In the genomic region with DNA sequence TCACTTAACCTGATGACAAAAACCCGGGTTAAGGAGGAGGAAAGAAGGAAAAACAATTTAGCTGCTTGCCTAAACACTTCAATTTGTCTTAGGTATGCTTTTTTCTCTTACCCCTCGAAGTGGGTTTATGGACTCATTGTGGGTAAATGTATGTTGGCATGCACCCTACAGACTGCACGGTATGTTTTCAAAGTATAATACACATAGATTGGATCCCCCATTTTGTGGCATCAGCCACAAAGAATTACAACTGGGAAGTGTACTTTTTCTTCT, we compare ENCODE assay signal across 8 cellular contexts. TPM values are rescaled to one million over a fixed set of nuclear protein-coding genes. Genes with fewer than 3 reads are reported as not detected.
DNase-seq lines count a peak whose midpoint lies in the region; ATAC-seq and TF ChIP-seq lines count a peak whose summit lies in the region.

No MANE protein-coding gene starts in this region.

- no peak for TF ChIP-seq POLR2A in sigmoid colon (IDR thresholded peaks at IDR 0.05)

- peaks cover 43% of the 10 kb centered on the region for H3K4me1 ChIP-seq in Caco-2
- peaks cover 0 to 60% (median 37%) of the 10 kb centered on the region in 4 donors for H3K4me1 ChIP-seq in sigmoid colon

- peak overlapping the region; percentile 98 for H3K27ac Mint-ChIP-seq in Caco-2 (ENCODE audit: unreplicated experiment)
- H3K27ac Mint-ChIP-seq in activated T-helper 17 cell treated with anti-CD3 and anti-CD28 coated beads, Interleukin-2, amount 50 U/mL, for 72 hours = no peak overlapping the region
- H3K27ac Mint-ChIP-seq in stimulated activated naive CD8-positive, alpha-beta T cell treated with anti-CD3 and anti-CD28 coated beads, Interleukin-15, amount 100 ng/mL, for 72 hours = no peak overlapping the region

- in situ Hi-C loops in GM13977 (cut with MboI; ENCODE audit: low pct_unique_long_range_greater_than_20kb, low sequenced_read_pairs, unreplicated experiment) = no loop called here

- TF ChIP-seq CTCF in Caco-2 (IDR thresholded peaks at IDR 0.05; ENCODE audit: insufficient read depth in 1 of 2, low read depth in 1 of 2, low read length in 1 of 2, severe bottlenecking in 1 of 2, unreplicated experiment in 1 of 2) = no peak
- TF ChIP-seq CTCF in sigmoid colon (IDR thresholded peaks at IDR 0.05) = no peak
- no peak for TF ChIP-seq CTCF in GM13977 (IDR thresholded peaks at IDR 0.05; ENCODE audit: extremely low read depth, insufficient read depth, missing control alignments)

- ATAC-seq in activated T-helper 17 cell treated with anti-CD3 and anti-CD28 coated beads, Interleukin-2, amount 50 U/mL, for 72 hours (replicated peaks) = no peak
- ATAC-seq in stimulated activated naive CD8-positive, alpha-beta T cell treated with anti-CD3 and anti-CD28 coated beads, Interleukin-15, amount 100 ng/mL, for 72 hours = no peak

- intact Hi-C loops in Caco-2 (cut with micrococcal nuclease; ENCODE audit: unreplicated experiment) = loop anchor here (5.0 kb wide), 1 partner anchor 1335 kb away; no protein-coding TSS in a partner anchor
- intact Hi-C loops in sigmoid colon (cut with DNase I) = loop anchor here (2.0 to 5.0 kb wide), 4 partner anchors 45 to 168 kb away; partner anchors contain the start of gene CFAP300

- H3K36me3 ChIP-seq in Caco-2 (ENCODE audit: control insufficient read depth, insufficient read depth, low read length) (0 out of 2 replicates have a peak, but pooled peaks cover 2% of the 10 kb centered on the region), sigmoid colon (peaks cover 0 to 11% (median 0%) of the 10 kb centered on the region in 4 donors)

- POLR2A ChIA-PET in Caco-2 (lab: Charles Lee) = no interaction called here

- peak overlapping the region; percentile 91 for H3K4me3 Mint-ChIP-seq in Caco-2 (ENCODE audit: unreplicated experiment)
- peak overlapping the region; percentile 84 for H3K4me3 Mint-ChIP-seq in activated T-helper 17 cell treated with anti-CD3 and anti-CD28 coated beads, Interleukin-2, amount 50 U/mL, for 72 hours
- H3K4me3 Mint-ChIP-seq in stimulated activated naive CD8-positive, alpha-beta T cell treated with anti-CD3 and anti-CD28 coated beads, Interleukin-15, amount 100 ng/mL, for 72 hours = no peak overlapping the region

- 2 to 3% methylated on average over 3 of the region's 3 CpGs for WGBS in sigmoid colon, 2 donors

- peaks cover 32% of the 10 kb centered on the region for H3K4me1 Mint-ChIP-seq in Caco-2 (ENCODE audit: low read depth, unreplicated experiment)
- peaks cover 5% of the 10 kb centered on the region for H3K4me1 Mint-ChIP-seq in activated T-helper 17 cell treated with anti-CD3 and anti-CD28 coated beads, Interleukin-2, amount 50 U/mL, for 72 hours
- peaks cover 17% of the 10 kb centered on the region for H3K4me1 Mint-ChIP-seq in stimulated activated naive CD8-positive, alpha-beta T cell treated with anti-CD3 and anti-CD28 coated beads, Interleukin-15, amount 100 ng/mL, for 72 hours

- CTCF ChIA-PET in Caco-2 (lab: Charles Lee) = no interaction called here

- H3K9me3 ChIP-seq in Caco-2 = no peaks in the 10 kb centered on the region
- H3K9me3 ChIP-seq in sigmoid colon = no peaks in the 10 kb centered on the region

- peak overlapping the region; percentile 96 to 99 (median 99) for H3K27ac ChIP-seq in sigmoid colon

- no peak for TF ChIP-seq EP300 in sigmoid colon (IDR thresholded peaks at IDR 0.05)

- no TSS peak for BruUV-seq in Caco-2 (replicated peaks; lab: Mats Ljungman, UMichigan)

- H3K36me3 Mint-ChIP-seq in Caco-2 (ENCODE audit: insufficient read depth, unreplicated experiment) = peaks cover 59% of the 10 kb centered on the region
- no peaks in the 10 kb centered on the region for H3K36me3 Mint-ChIP-seq in activated T-helper 17 cell treated with anti-CD3 and anti-CD28 coated beads, Interleukin-2, amount 50 U/mL, for 72 hours (ENCODE audit: low read depth)

- no peaks in the 10 kb centered on the region for H3K27me3 Mint-ChIP-seq in Caco-2 (ENCODE audit: insufficient read depth, unreplicated experiment)
- peaks cover 18% of the 10 kb centered on the region for H3K27me3 Mint-ChIP-seq in activated T-helper 17 cell treated with anti-CD3 and anti-CD28 coated beads, Interleukin-2, amount 50 U/mL, for 72 hours
- peaks cover 62% of the 10 kb centered on the region for H3K27me3 Mint-ChIP-seq in stimulated activated naive CD8-positive, alpha-beta T cell treated with anti-CD3 and anti-CD28 coated beads, Interleukin-15, amount 100 ng/mL, for 72 hours

- H3K27me3 ChIP-seq in Caco-2 (replicated peaks; ENCODE audit: control insufficient read depth, insufficient read depth, low read length) (no peaks in the 10 kb centered on the region), sigmoid colon (no peaks in the 10 kb centered on the region)

- peak overlapping the region; percentile 96 for H3K4me3 ChIP-seq in Caco-2 (ENCODE audit: low read depth, low read length)
- peak overlapping the region; percentile 92 for H3K4me3 ChIP-seq in iPS-11a (ENCODE audit: low read depth, low read length)
- peak overlapping the region; percentile 86 to 98 (median 96) for H3K4me3 ChIP-seq in sigmoid colon

- H3K9me3 Mint-ChIP-seq in Caco-2 (ENCODE audit: unreplicated experiment) = no peaks in the 10 kb centered on the region
- no peaks in the 10 kb centered on the region for H3K9me3 Mint-ChIP-seq in activated T-helper 17 cell treated with anti-CD3 and anti-CD28 coated beads, Interleukin-2, amount 50 U/mL, for 72 hours
- H3K9me3 Mint-ChIP-seq in stimulated activated naive CD8-positive, alpha-beta T cell treated with anti-CD3 and anti-CD28 coated beads, Interleukin-15, amount 100 ng/mL, for 72 hours = no peaks in the 10 kb centered on the region

- no peak for DNase-seq in Caco-2
- DNase-seq in sigmoid colon = no peak
- no peak for DNase-seq in cerebellum (ENCODE audit: low spot score)
- no peak for DNase-seq in GM13977 (ENCODE audit: low spot score)
- DNase-seq in stimulated activated naive CD4-positive, alpha-beta T cell treated with Interleukin-2 at 50 U/mL for 16 hours (lab: John Stamatoyannopoulos, UW) = no peak
- DNase-seq in stimulated activated naive CD8-positive, alpha-beta T cell treated with anti-CD3 and anti-CD28 coated beads, Interleukin-15, amount 100 ng/mL, for 72 hours = no peak

RNA-seq across cellular contexts. Expression of gene YAP1, which starts 2.3 kb away (rescaled TPM):
- 207 and 227 TPM in 2 replicates for total RNA-seq in Caco-2 (2022)
- under 1 TPM; 0.30 to 0.98 TPM for total RNA-seq in activated T-helper 17 cell treated with anti-CD3 and anti-CD28 coated beads, Interleukin-2, amount 50 U/mL, for 72 hours
- total RNA-seq in sigmoid colon = 100 to 1,000 TPM; 159 to 239 (median 186) TPM
- polyA plus RNA-seq in sigmoid colon = 10 to 100 TPM; 12.0 to 21.1 (median 13.9) TPM
- total RNA-seq in cerebellum = 41.6 TPM

Comparison
In these comparisons a context has a peak if more than half of its experiments do, and no peak if none do; other contexts are left out.
1. H3K4me3 Mint-ChIP-seq: peak in Caco-2 (single experiment) and activated T-helper 17 cell treated with anti-CD3 and anti-CD28 coated beads, Interleukin-2, amount 50 U/mL, for 72 hours (single experiment); none in stimulated activated naive CD8-positive, alpha-beta T cell treated with anti-CD3 and anti-CD28 coated beads, Interleukin-15, amount 100 ng/mL, for 72 hours (0 of 2).
2. RNA of gene YAP1, which starts 2.3 kb away (total RNA-seq): 207 to 227 TPM in Caco-2, 159 to 239 TPM in sigmoid colon and 41.6 TPM in cerebellum (single experiment); 0.30 to 0.98 TPM in activated T-helper 17 cell treated with anti-CD3 and anti-CD28 coated beads, Interleukin-2, amount 50 U/mL, for 72 hours; every median in the first group is over 10 times any median in the second.
3. Peak in every context shown above with its lines, with median percentiles within 50 percentile points of each other: H3K4me3 ChIP-seq.